Comparison of ENCODE assay signal across 22 cellular contexts in genomic region chr11:34706709-34707461, GRCh38.
"Had no signal": no experiment of that assay in that cellular context is flagged by ENCODE, and none has a peak within 500 bp of the region (broad histone marks: within the 10 kb centered on the region; RNA-seq: fewer than 3 reads in every experiment).

No MANE protein-coding gene starts in this region.

- H3K4me3 Mint-ChIP-seq: activated CD4-positive, alpha-beta T cell treated with anti-CD3 and anti-CD28 coated beads, Interleukin-2, amount 10 ng/mL, durations not matched to agents 7 days and 5 days; activated CD8-positive, alpha-beta T cell treated with anti-CD3 and anti-CD28 coated beads, Interleukin-2, amount 10 ng/mL, durations not matched to agents 7 days and 5 days; activated naive CD4-positive, alpha-beta T cell treated with anti-CD3 and anti-CD28 coated beads for 36 hours; activated T-cell treated with anti-CD3 and anti-CD28 coated beads, Interleukin-2, amount 50 U/mL, for 24 hours; naive B cell; stimulated activated naive CD8-positive, alpha-beta T cell treated with anti-CD3 and anti-CD28 coated beads, Interleukin-15, Interleukin-2, amounts not matched to agents 100 ng/mL and 50 ng/mL, for 24 hours; T-helper 1 cell treated with Interleukin-12 subunit alpha and Interleukin-12 subunit beta and Interleukin-4 antibody, amounts not matched to agents 30 μg/mL and 1 μg/mL, for 36 hours had no signal

- H3K27me3 ChIP-seq: ascending aorta, ovary, tibial nerve, uterus had no signal

- H3K9me3 ChIP-seq: ovary, uterus had no signal

- ATAC-seq: activated CD4-positive, CD25-positive, alpha-beta regulatory T cell treated with anti-CD3 and anti-CD28 coated beads, Interleukin-2, amount 50 U/mL, for 24 hours; activated CD8-positive, alpha-beta T cell treated with anti-CD3 and anti-CD28 coated beads, Interleukin-2, amount 10 ng/mL, durations not matched to agents 7 days and 5 days; mucosa of descending colon; right cardiac atrium had no signal

- H3K36me3 ChIP-seq: ascending aorta, ovary, tibial nerve, uterus had no signal

- H3K4me3 ChIP-seq: ascending aorta, coronary artery, mucosa of descending colon, ovary, psoas muscle, skin epidermis, tibial nerve, uterus had no signal

- DNase-seq: activated CD4-positive, alpha-beta T cell treated with anti-CD3 and anti-CD28 coated beads, Interleukin-2, amount 10 ng/mL, durations not matched to agents 7 days and 5 days; activated CD8-positive, alpha-beta T cell treated with anti-CD3 and anti-CD28 coated beads, Interleukin-2, amount 10 ng/mL, durations not matched to agents 7 days and 5 days; activated naive CD4-positive, alpha-beta T cell treated with anti-CD3 and anti-CD28 coated beads for 36 hours; activated T-cell treated with anti-CD3 and anti-CD28 coated beads, Interleukin-2, amount 50 U/mL, for 24 hours; foreskin melanocyte; glutamatergic neuron; hypothalamus; kidney glomerular epithelial cell; mesenchymal stem cell; mucosa of descending colon; naive B cell; ovary; psoas muscle; right cardiac atrium; uterus had no signal

- H3K27ac ChIP-seq: ascending aorta, coronary artery, ovary, psoas muscle, tibial nerve, uterus had no signal

- H3K4me1 Mint-ChIP-seq: activated CD4-positive, alpha-beta T cell treated with anti-CD3 and anti-CD28 coated beads, Interleukin-2, amount 10 ng/mL, durations not matched to agents 7 days and 5 days; naive B cell had no signal

- H3K27ac Mint-ChIP-seq: activated CD4-positive, alpha-beta T cell treated with anti-CD3 and anti-CD28 coated beads, Interleukin-2, amount 10 ng/mL, durations not matched to agents 7 days and 5 days; activated CD8-positive, alpha-beta T cell treated with anti-CD3 and anti-CD28 coated beads, Interleukin-2, amount 10 ng/mL, durations not matched to agents 7 days and 5 days; activated naive CD4-positive, alpha-beta T cell treated with anti-CD3 and anti-CD28 coated beads for 36 hours; activated T-cell treated with anti-CD3 and anti-CD28 coated beads, Interleukin-2, amount 50 U/mL, for 24 hours; naive B cell; stimulated activated naive CD8-positive, alpha-beta T cell treated with anti-CD3 and anti-CD28 coated beads, Interleukin-15, Interleukin-2, amounts not matched to agents 100 ng/mL and 50 ng/mL, for 24 hours; T-helper 1 cell treated with Interleukin-12 subunit alpha and Interleukin-12 subunit beta and Interleukin-4 antibody, amounts not matched to agents 30 μg/mL and 1 μg/mL, for 36 hours had no signal

- H3K4me1 ChIP-seq: ascending aorta, psoas muscle, tibial nerve, uterus had no signal
